Comparison of ENCODE assay signal across 8 cellular contexts in genomic region chr1:111139234-111139955, GRCh38. TPM values are rescaled to one million over a fixed set of nuclear protein-coding genes. Genes with fewer than 3 reads are reported as not detected.
DNase-seq lines count a peak whose midpoint lies in the region; ATAC-seq and TF ChIP-seq lines count a peak whose summit lies in the region.

No MANE protein-coding gene starts in this region.

- 0% methylated on average over 34 of the region's 34 CpGs for WGBS in heart right ventricle, 2 donors

- DNase-seq in D341Med (ENCODE audit: low spot score) (peak; percentile 83), heart right ventricle (peak in 1 of 2 donors; percentile 39), posterior cingulate gyrus (peak in 9 of 10 donors; percentile 16 to 82 (median 39))
- peak; percentile 25 for DNase-seq in activated naive CD8-positive, alpha-beta T cell treated with anti-CD3 and anti-CD28 coated beads, Interleukin-2, amount 50 U/mL, for 16 hours (ENCODE audit: low read depth, low spot score)
- DNase-seq in central memory CD4-positive, alpha-beta T cell = no peak

- H3K27me3 ChIP-seq in HUES48 (ENCODE audit: control insufficient read depth, insufficient read depth, low read length) (no peaks in the 10 kb centered on the region), OCI-LY1 (ENCODE audit: insufficient read depth, low read length) (no peaks in the 10 kb centered on the region), heart right ventricle (no peaks in the 10 kb centered on the region)

- H3K9ac ChIP-seq in HUES48 (ENCODE audit: low read depth, low read length) (peak overlapping the region; percentile 86), OCI-LY1 (ENCODE audit: low read length) (peak overlapping the region; percentile 92)

- H3K4me2 ChIP-seq in OCI-LY1 (ENCODE audit: low read length) = peak overlapping the region; percentile 97

- H3K4me3 ChIP-seq in HUES48 (ENCODE audit: low read depth, low read length) (peak overlapping the region; percentile 97), OCI-LY1 (ENCODE audit: low read depth, low read length, poor library complexity, severe bottlenecking) (peak overlapping the region; percentile 84), heart right ventricle (peak overlapping the region; percentile 67 to 96 (median 88))

- H3K9me3 ChIP-seq in HUES48 (ENCODE audit: control insufficient read depth, insufficient read depth, low read length) (no peaks in the 10 kb centered on the region), OCI-LY1 (ENCODE audit: low read length) (no peaks in the 10 kb centered on the region), heart right ventricle (no peaks in the 10 kb centered on the region)

- H3K9me2 ChIP-seq in OCI-LY1 (ENCODE audit: low read depth, low read length) = no peaks in the 10 kb centered on the region

- H4K20me1 ChIP-seq in OCI-LY1 (ENCODE audit: insufficient read depth, low read length) = no peaks in the 10 kb centered on the region

- H3K4me1 ChIP-seq in HUES48 (ENCODE audit: control insufficient read depth, insufficient read depth, low read length) (peaks cover 21% of the 10 kb centered on the region), OCI-LY1 (ENCODE audit: insufficient read depth, low read length, severe bottlenecking) (peaks cover 70% of the 10 kb centered on the region), heart right ventricle (peaks cover 3 to 61% (median 33%) of the 10 kb centered on the region in 9 donors)

- H3K36me3 ChIP-seq in HUES48 (ENCODE audit: control insufficient read depth, insufficient read depth, low read length) (peaks cover 29% of the 10 kb centered on the region), OCI-LY1 (ENCODE audit: insufficient read depth, low read length) (peaks cover 39% of the 10 kb centered on the region), heart right ventricle (peaks cover 0 to 38% (median 13%) of the 10 kb centered on the region in 9 donors)

- peak overlapping the region; percentile 98 for H3K27ac ChIP-seq in HUES48 (ENCODE audit: low read depth, low read length)
- H3K27ac ChIP-seq in OCI-LY1 (ENCODE audit: low read depth, low read length, poor library complexity, severe bottlenecking) = peak overlapping the region; percentile 85
- H3K27ac ChIP-seq in heart right ventricle = peak overlapping the region; percentile 76 to 98 (median 94)

- intact Hi-C loops in heart right ventricle (cut with DNase I) (no loop called here), posterior cingulate gyrus (cut with DNase I) (loop anchor here (2.0 kb wide), 1 partner anchor 309 kb away; the partner anchor contains the start of genes ATP5PB and WDR77)

- peaks cover 63% of the 10 kb centered on the region for H3K79me2 ChIP-seq in OCI-LY1 (ENCODE audit: insufficient read depth, low read length)

- TF ChIP-seq CTCF in OCI-LY1 (IDR thresholded peaks at IDR 0.05; ENCODE audit: low read length) = no peak
- TF ChIP-seq CTCF in heart right ventricle (IDR thresholded peaks at IDR 0.05) = no peak

- no peak overlapping the region for H2AFZ ChIP-seq in OCI-LY1 (ENCODE audit: low read length)

- H3F3A ChIP-seq in OCI-LY1 (ENCODE audit: insufficient read depth, low read length) = no peaks in the 10 kb centered on the region

- peak; percentile 37 for ATAC-seq in GM21360 (IDR thresholded peaks at IDR 0.05; ENCODE audit: unreplicated experiment)
- ATAC-seq in heart right ventricle = peak; percentile 15 to 66 (median 57)

RNA-seq across cellular contexts. Expression of gene DRAM2, which starts 0.5 kb away (rescaled TPM):
- 10 to 100 TPM; 26.7 to 49.5 (median 34.6) TPM for total RNA-seq in heart right ventricle
- 10 to 100 TPM; 33.8 to 35.1 TPM for polyA plus RNA-seq in heart right ventricle

RNA-seq across cellular contexts. Expression of gene CEPT1, which starts 0.6 kb away (rescaled TPM):
- 10 to 100 TPM in 8 of 10 donors, 1 to 10 TPM in 2; 8.5 to 17.2 (median 13.1) TPM for total RNA-seq in heart right ventricle
- polyA plus RNA-seq in heart right ventricle = 10 to 100 TPM in 1 of 2 donors, 1 to 10 TPM in 1; 6.6 to 19.5 TPM
